In the genomic region with DNA sequence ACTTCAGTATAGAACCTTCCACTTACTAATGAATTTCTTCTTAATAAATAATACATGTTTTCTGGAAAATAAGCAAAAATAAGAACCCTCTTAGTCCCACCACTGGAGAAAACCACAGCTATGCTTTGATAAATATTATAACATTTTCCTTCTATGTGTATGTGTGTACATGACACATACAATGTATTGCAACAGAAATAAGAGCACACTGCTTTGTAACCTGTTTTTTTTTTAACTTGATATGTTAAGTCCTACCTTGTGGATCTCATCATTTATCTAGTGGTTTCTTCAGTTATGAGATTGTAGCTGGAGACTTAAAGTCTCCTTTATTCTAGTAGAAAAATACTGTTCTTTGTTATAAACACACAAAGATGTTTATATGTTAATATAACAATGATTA, we compare ENCODE assay signal across 9 cellular contexts. TPM values are rescaled to one million over a fixed set of nuclear protein-coding genes. Genes with fewer than 3 reads are reported as not detected.
A peak's percentile ranks its signal among the peaks of the same experiment; 100 is the strongest.
DNase-seq lines count a peak whose midpoint lies in the region; ATAC-seq and TF ChIP-seq lines count a peak whose summit lies in the region.
"Had no signal": no experiment of that assay in that cellular context is flagged by ENCODE, and none has a peak within 500 bp of the region (broad histone marks: within the 10 kb centered on the region; RNA-seq: fewer than 3 reads in every experiment).

No MANE protein-coding gene starts in this region.

- H3K9me3 ChIP-seq in GM23248 (ENCODE audit: low read depth) (no peaks in the 10 kb centered on the region), T-helper 17 cell (ENCODE audit: control insufficient read depth, low read length, poor library complexity, severe bottlenecking) (no peaks in the 10 kb centered on the region), esophagus squamous epithelium (no peaks in the 10 kb centered on the region), spleen (no peaks in the 10 kb centered on the region), ascending aorta (no peaks in the 10 kb centered on the region)

- peaks cover 16% of the 10 kb centered on the region for H3K4me1 Mint-ChIP-seq in T-helper 17 cell

- H3K27me3 ChIP-seq in GM23248 (replicated peaks; ENCODE audit: insufficient read depth) (no peaks in the 10 kb centered on the region), esophagus squamous epithelium (no peaks in the 10 kb centered on the region), spleen (replicated peaks in 1 of 7) (no peaks in the 10 kb centered on the region), ascending aorta (no peaks in the 10 kb centered on the region)
- H3K27me3 ChIP-seq: neural progenitor cell had no signal

- peak overlapping the region; percentile 95 for H3K4me3 Mint-ChIP-seq in T-helper 17 cell
- H3K4me3 Mint-ChIP-seq: neural progenitor cell had no signal

- peak overlapping the region; percentile 96 for H3K27ac Mint-ChIP-seq in T-helper 17 cell

- H3K27ac ChIP-seq in GM23248: peak overlapping the region; percentile 47; the same call in 1 of the 2 replicates
- peak overlapping the region in 3 of 4 donors; percentile 77 to 89 (median 86) for H3K27ac ChIP-seq in esophagus squamous epithelium
- H3K27ac ChIP-seq in spleen: peak overlapping the region in 5 of 8 donors; percentile 76 to 80 (median 77)
- H3K27ac ChIP-seq in RWPE1: no peak overlapping the region
- no peak overlapping the region for H3K27ac ChIP-seq in ascending aorta
- H3K27ac ChIP-seq: neural progenitor cell had no signal

- H3K4me3 ChIP-seq in GM23248 (no peak overlapping the region; the same call in 1 of the 2 replicates), esophagus squamous epithelium (peak overlapping the region in 1 of 4 donors; percentile 37), spleen (peak overlapping the region in 5 of 8 donors; percentile 25 to 63 (median 34)), ascending aorta (peak overlapping the region in 1 of 2 donors; percentile 56)
- H3K4me3 ChIP-seq: neural progenitor cell had no signal

- H3K36me3 ChIP-seq in GM23248 (ENCODE audit: low read depth): peaks cover 14% of the 10 kb centered on the region
- H3K36me3 ChIP-seq in esophagus squamous epithelium: peaks cover 0 to 48% (median 0%) of the 10 kb centered on the region in 3 donors
- peaks cover 0 to 46% (median 9%) of the 10 kb centered on the region in 6 donors for H3K36me3 ChIP-seq in spleen
- peaks cover 0 to 26% of the 10 kb centered on the region in 2 donors for H3K36me3 ChIP-seq in ascending aorta
- H3K36me3 ChIP-seq: neural progenitor cell had no signal

- TF ChIP-seq POLR2A in esophagus squamous epithelium (IDR thresholded peaks at IDR 0.05): no peak
- TF ChIP-seq POLR2A in spleen (IDR thresholded peaks at IDR 0.05): no peak

- no peak for DNase-seq in GM23248
- no peak for DNase-seq in T-helper 17 cell
- DNase-seq in esophagus squamous epithelium (lab: John Stamatoyannopoulos, UW): no peak
- no peak for DNase-seq in spleen
- no peak for DNase-seq in RWPE1 (ENCODE audit: low spot score)
- no peak for DNase-seq in ascending aorta (ENCODE audit: low spot score in 2 of 2)
- no peak for DNase-seq in putamen (ENCODE audit: low spot score)
- DNase-seq: T-helper 9 cell had no signal

- peaks cover 15% of the 10 kb centered on the region; the same call in 1 of the 2 replicates for H3K4me1 ChIP-seq in GM23248 (ENCODE audit: insufficient read depth)
- H3K4me1 ChIP-seq in esophagus squamous epithelium: peaks cover 19 to 61% (median 36%) of the 10 kb centered on the region in 3 donors
- H3K4me1 ChIP-seq in spleen: peaks cover 14 to 56% (median 31%) of the 10 kb centered on the region in 6 donors
- peaks cover 0 to 9% of the 10 kb centered on the region in 2 donors for H3K4me1 ChIP-seq in ascending aorta
- H3K4me1 ChIP-seq: neural progenitor cell had no signal

- H3K36me3 Mint-ChIP-seq in T-helper 17 cell (ENCODE audit: low read depth): no peaks in the 10 kb centered on the region
- H3K36me3 Mint-ChIP-seq: neural progenitor cell had no signal

- ATAC-seq in T-helper 17 cell: no peak

- peak overlapping the region; percentile 80 for H3K4me2 ChIP-seq in GM23248 (ENCODE audit: unreplicated experiment)
- H3K4me2 ChIP-seq: neural progenitor cell had no signal

- H3K9ac ChIP-seq in GM23248: no peak overlapping the region
- H3K9ac ChIP-seq: neural progenitor cell had no signal

- no peaks in the 10 kb centered on the region for H4K20me1 ChIP-seq in GM23248 (ENCODE audit: insufficient read depth)

- peaks cover 29% of the 10 kb centered on the region for H3K79me2 ChIP-seq in GM23248 (ENCODE audit: insufficient read depth)

- H3K27me3 Mint-ChIP-seq in T-helper 17 cell: no peaks in the 10 kb centered on the region

- no peak overlapping the region; the same call in 1 of the 2 replicates for H2AFZ ChIP-seq in GM23248

- CTCF ChIA-PET in RWPE1 (lab: Yijun Ruan, JAX): no interaction called here

- H3K9me2 ChIP-seq in GM23248 (ENCODE audit: insufficient read depth): no peaks in the 10 kb centered on the region

- in situ Hi-C loops in GM23248 (cut with MboI): no loop called here

- TF ChIP-seq CTCF in esophagus squamous epithelium (IDR thresholded peaks at IDR 0.05): no peak
- TF ChIP-seq CTCF in spleen (IDR thresholded peaks at IDR 0.05 in 8 of 11, conservative IDR thresholded peaks at IDR 0.05 in 3 of 11): no peak
- no peak for TF ChIP-seq CTCF in RWPE1 (conservative IDR thresholded peaks at IDR 0.05; ENCODE audit: low read depth)
- no peak for TF ChIP-seq CTCF in ascending aorta (IDR thresholded peaks at IDR 0.05)

- peaks cover 7% of the 10 kb centered on the region; the same call in 1 of the 2 replicates for H3F3A ChIP-seq in GM23248 (ENCODE audit: insufficient read depth)

- intact Hi-C loops in esophagus squamous epithelium (cut with DNase I) (no loop called here), spleen (cut with DNase I; ENCODE audit: low total_unique reads) (no loop called here), ascending aorta (cut with DNase I) (no loop called here)

- POLR2A ChIA-PET in RWPE1 (lab: Yijun Ruan, JAX; ENCODE audit: low non-redundant PET): no interaction called here

RNA-seq across cellular contexts. Expression of gene INPP1, which starts 17.2 kb away (rescaled TPM):
- 4.2 and 7.1 TPM in 2 replicates for total RNA-seq in GM23248 (2014; rRNA removed; shearing (Covaris generic))
- polyA plus RNA-seq in GM23248 (2016; fragmentation: Nextera tagmentation; extraction: Ambion mirVana) (28.7 and 29.6 TPM in 2 replicates), spleen (10 to 100 TPM; 11.6 to 28.1 (median 27.5) TPM)
- total RNA-seq in T-helper 17 cell (1 to 10 TPM; 3.0 to 3.7 TPM), esophagus squamous epithelium (10 to 100 TPM; 37.0 to 73.0 (median 48.4) TPM), spleen (10 to 100 TPM; 23.3 to 52.1 (median 28.6) TPM), ascending aorta (13.3 TPM)

RNA-seq across cellular contexts. Expression of gene HIBCH, which starts 40.9 kb away (rescaled TPM):
- 10.4 and 12.0 TPM in 2 replicates for total RNA-seq in GM23248 (2014; rRNA removed; shearing (Covaris generic))
- polyA plus RNA-seq in GM23248 (2016; fragmentation: Nextera tagmentation; extraction: Ambion mirVana) (28.9 and 29.0 TPM in 2 replicates), spleen (10 to 100 TPM; 12.0 to 15.3 (median 12.9) TPM)
- total RNA-seq in T-helper 17 cell (10 to 100 TPM; 13.0 to 14.0 TPM), esophagus squamous epithelium (10 to 100 TPM; 20.9 to 31.5 (median 29.9) TPM), spleen (10 to 100 TPM; 20.2 to 38.7 (median 35.6) TPM), ascending aorta (3.7 TPM)

RNA-seq across cellular contexts. Expression of gene MFSD6, which starts 47.6 kb away (rescaled TPM):
- 4.9 and 6.7 TPM in 2 replicates for total RNA-seq in GM23248 (2014; rRNA removed; shearing (Covaris generic))
- 3.2 and 4.2 TPM in 2 replicates for polyA plus RNA-seq in GM23248 (2016; fragmentation: Nextera tagmentation; extraction: Ambion mirVana)
- total RNA-seq in T-helper 17 cell: 10 to 100 TPM; 36.2 to 55.6 TPM
- total RNA-seq in esophagus squamous epithelium: 100 to 1,000 TPM in 3 of 4 donors, 10 to 100 TPM in 1; 81.2 to 157 (median 133) TPM
- total RNA-seq in spleen: 100 to 1,000 TPM in 2 of 7 donors, 10 to 100 TPM in 5; 31.9 to 130 (median 59.8) TPM
- 10 to 100 TPM in 1 of 3 donors, 1 to 10 TPM in 2; 5.0 to 10.1 (median 5.5) TPM for polyA plus RNA-seq in spleen
- total RNA-seq in ascending aorta: 53.2 TPM

Comparison
In these comparisons a context has a peak if more than half of its experiments do, and no peak if none do; other contexts are left out.
1. H3K27ac ChIP-seq: peak in GM23248 (single experiment), esophagus squamous epithelium (3 of 4) and spleen (5 of 8); none in RWPE1 (single experiment) and ascending aorta (0 of 2).